8 cellular contexts compared by ENCODE assay signal in genomic region chr3:48194446-48195071, GRCh38. TPM values are rescaled to one million over a fixed set of nuclear protein-coding genes. Genes with fewer than 3 reads are reported as not detected.
DNase-seq lines count a peak whose midpoint lies in the region; ATAC-seq and TF ChIP-seq lines count a peak whose summit lies in the region.

No MANE protein-coding gene starts in this region.

- H3K36me3 ChIP-seq in mucosa of descending colon (ENCODE audit: low read depth): no peaks in the 10 kb centered on the region

- peaks cover 3% of the 10 kb centered on the region for H3K4me1 ChIP-seq in mucosa of descending colon (ENCODE audit: low read depth)

- H3K9me3 ChIP-seq in mucosa of descending colon: no peaks in the 10 kb centered on the region

- no peak overlapping the region for H3K4me3 ChIP-seq in mucosa of descending colon

- DNase-seq in activated effector memory CD4-positive, alpha-beta T cell treated with anti-CD3 and anti-CD28 coated beads, Interleukin-2, amount 50 U/mL, for 16 hours: peak; percentile 66
- no peak for DNase-seq in activated effector memory CD4-positive, alpha-beta T cell treated with Interleukin-2 at 50 U/mL for 16 hours
- DNase-seq in NAMALWA (ENCODE audit: low spot score) (peak; percentile 35), SKM-1 (lab: John Stamatoyannopoulos, UW; ENCODE audit: unreplicated experiment) (peak; percentile 33), mucosa of descending colon (peak in 2 of 3 donors; percentile 77 to 79)

- intact Hi-C loops in mucosa of descending colon (cut with DNase I, micrococcal nuclease): no loop called here

- peak; percentile 64 for ATAC-seq in esophagus mucosa
- ATAC-seq in mucosa of descending colon: peak; percentile 83
- no peak for ATAC-seq in GM19397 (IDR thresholded peaks at IDR 0.05; ENCODE audit: unreplicated experiment)
- ATAC-seq in HG02571 (IDR thresholded peaks at IDR 0.05; ENCODE audit: unreplicated experiment): no peak

- peak; percentile 46 for TF ChIP-seq CTCF in mucosa of descending colon (IDR thresholded peaks at IDR 0.05)

RNA-seq across cellular contexts. Expression of gene CDC25A, which starts 6.3 kb away (rescaled TPM):
- total RNA-seq in esophagus mucosa (3.8 TPM), mucosa of descending colon (1 to 10 TPM; 3.4 to 6.9 (median 4.3) TPM)

RNA-seq across cellular contexts. Expression of gene CAMP, which starts 28.7 kb away (rescaled TPM):
- total RNA-seq in esophagus mucosa: not detected
- total RNA-seq in mucosa of descending colon: not detected

RNA-seq across cellular contexts. Expression of gene ZNF589, which starts 46.3 kb away (rescaled TPM):
- total RNA-seq in esophagus mucosa: 6.9 TPM
- total RNA-seq in mucosa of descending colon: 10 to 100 TPM in 2 of 3 donors, 1 to 10 TPM in 1; 5.9 to 18.6 (median 12.5) TPM

Comparison
In these comparisons a context has a peak if more than half of its experiments do, and no peak if none do; other contexts are left out.
1. ATAC-seq: peak in esophagus mucosa (single experiment) and mucosa of descending colon (single experiment); none in GM19397 (single experiment) and HG02571 (single experiment).